ENCODE assay signal across 9 cellular contexts in the genomic region with DNA sequence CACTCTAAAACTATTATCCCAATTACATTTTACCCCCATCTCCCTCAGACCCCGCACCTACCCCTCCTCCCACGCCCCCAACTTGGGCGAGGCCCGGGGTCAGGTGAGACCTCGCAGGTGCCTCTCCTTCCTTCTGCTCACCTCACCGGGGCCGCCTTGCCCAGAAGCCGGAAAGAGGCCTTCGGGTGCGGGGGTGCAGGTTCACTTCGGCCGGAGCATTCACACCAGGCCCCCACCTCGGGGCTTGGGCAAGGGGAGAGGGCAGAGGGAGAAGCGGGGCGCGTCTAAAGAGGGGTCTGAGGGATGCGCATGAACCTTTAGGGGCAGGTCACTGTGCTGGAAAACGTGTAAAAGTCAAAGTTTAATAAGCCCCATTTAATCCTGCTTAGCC. TPM values are rescaled to one million over a fixed set of nuclear protein-coding genes. Genes with fewer than 3 reads are reported as not detected.
DNase-seq lines count a peak whose midpoint lies in the region; ATAC-seq and TF ChIP-seq lines count a peak whose summit lies in the region.
"Had no signal": no experiment of that assay in that cellular context is flagged by ENCODE, and none has a peak within 500 bp of the region (broad histone marks: within the 10 kb centered on the region; RNA-seq: fewer than 3 reads in every experiment).

No MANE protein-coding gene starts in this region.

- H3K4me1 ChIP-seq in DND-41 (ENCODE audit: insufficient read depth, low read length) (peaks cover 20% of the 10 kb centered on the region; the same call in 1 of the 2 replicates), prostate gland (replicated peaks) (no peaks in the 10 kb centered on the region)

- H3K9ac ChIP-seq in DND-41 (ENCODE audit: low read depth, low read length) = peak overlapping the region; percentile 86

- H3K36me3 ChIP-seq in DND-41 (ENCODE audit: insufficient read depth, low read length) = peaks cover 10% of the 10 kb centered on the region
- no peaks in the 10 kb centered on the region for H3K36me3 ChIP-seq in prostate gland

- H3K9me3 Mint-ChIP-seq in HFFc6 (no peaks in the 10 kb centered on the region), glutamatergic neuron (ENCODE audit: unreplicated experiment) (peaks cover 3% of the 10 kb centered on the region)
- H3K9me3 Mint-ChIP-seq in activated CD8-positive, alpha-beta T cell treated with anti-CD3 and anti-CD28 coated beads for 36 hours = no peaks in the 10 kb centered on the region

- H3K27me3 ChIP-seq in DND-41 (ENCODE audit: insufficient read depth, low read length, poor library complexity) = no peaks in the 10 kb centered on the region
- no peaks in the 10 kb centered on the region for H3K27me3 ChIP-seq in prostate gland (replicated peaks; ENCODE audit: insufficient read depth)

- H3K27me3 Mint-ChIP-seq in HFFc6 (ENCODE audit: insufficient read depth) (peaks cover 8% of the 10 kb centered on the region), glutamatergic neuron (ENCODE audit: unreplicated experiment) (peaks cover 6% of the 10 kb centered on the region)
- no peaks in the 10 kb centered on the region for H3K27me3 Mint-ChIP-seq in activated CD8-positive, alpha-beta T cell treated with anti-CD3 and anti-CD28 coated beads for 36 hours

- TF ChIP-seq POLR2A in prostate gland (IDR thresholded peaks at IDR 0.05) = no peak

- peak overlapping the region; percentile 94 for H3K27ac Mint-ChIP-seq in HFFc6
- peak overlapping the region; percentile 99 for H3K27ac Mint-ChIP-seq in activated CD8-positive, alpha-beta T cell treated with anti-CD3 and anti-CD28 coated beads for 36 hours
- peak overlapping the region; percentile 99 for H3K27ac Mint-ChIP-seq in glutamatergic neuron (ENCODE audit: unreplicated experiment)

- intact Hi-C loops in activated CD8-positive, alpha-beta T cell treated with anti-CD3 and anti-CD28 coated beads for 36 hours (cut with micrococcal nuclease) = no loop called here
- intact Hi-C loops in prostate gland (cut with DNase I) = no loop called here

- peak overlapping the region; percentile 99 for H3K27ac ChIP-seq in DND-41 (ENCODE audit: low read length)
- peak overlapping the region; percentile 53 to 69 for H3K27ac ChIP-seq in prostate gland

- H3K9me3 ChIP-seq in DND-41 (ENCODE audit: insufficient read depth, low read length, severe bottlenecking) = no peaks in the 10 kb centered on the region
- no peaks in the 10 kb centered on the region for H3K9me3 ChIP-seq in prostate gland

- TF ChIP-seq CTCF in DND-41 (IDR thresholded peaks at IDR 0.05; ENCODE audit: borderline replicate concordance, extremely low read depth, low read length, poor library complexity, severe bottlenecking) = no peak
- TF ChIP-seq CTCF in HFFc6 (IDR thresholded peaks at IDR 0.05) = no peak
- no peak for TF ChIP-seq CTCF in activated CD8-positive, alpha-beta T cell treated with anti-CD3 and anti-CD28 coated beads for 36 hours (IDR thresholded peaks at IDR 0.05)
- no peak for TF ChIP-seq CTCF in glutamatergic neuron (IDR thresholded peaks at IDR 0.05; ENCODE audit: partially characterized antibody, unreplicated experiment)
- TF ChIP-seq CTCF in prostate gland (IDR thresholded peaks at IDR 0.05) = no peak

- POLR2A ChIA-PET in activated CD8-positive, alpha-beta T cell treated with anti-CD3 and anti-CD28 coated beads for 36 hours (lab: Charles Lee) = no interaction called here

- H3K4me3 Mint-ChIP-seq in HFFc6 (peak overlapping the region; percentile 95), glutamatergic neuron (ENCODE audit: unreplicated experiment) (peak overlapping the region; percentile 96)
- H3K4me3 Mint-ChIP-seq in activated CD8-positive, alpha-beta T cell treated with anti-CD3 and anti-CD28 coated beads for 36 hours = peak overlapping the region; percentile 97

- peaks cover 14% of the 10 kb centered on the region for H3K4me1 Mint-ChIP-seq in HFFc6 (ENCODE audit: low read depth)
- H3K4me1 Mint-ChIP-seq in activated CD8-positive, alpha-beta T cell treated with anti-CD3 and anti-CD28 coated beads for 36 hours (ENCODE audit: low read depth) = peaks cover 23% of the 10 kb centered on the region
- H3K4me1 Mint-ChIP-seq in glutamatergic neuron (ENCODE audit: low read depth, unreplicated experiment) = no peaks in the 10 kb centered on the region

- H3K79me2 ChIP-seq in DND-41 (ENCODE audit: insufficient read depth, low read length) = peaks cover 38% of the 10 kb centered on the region

- WGBS in prostate gland = 2% methylated on average over 17 of the region's 18 CpGs

- peak overlapping the region; percentile 97 for H2AFZ ChIP-seq in DND-41 (ENCODE audit: low read depth, low read length)

- H3K4me3 ChIP-seq in DND-41 (ENCODE audit: low read depth in 1 of 2, low read length in 2 of 2) = peak overlapping the region; percentile 75 to 95; a peak in 3 of 4 replicates
- peak overlapping the region; percentile 40 to 49 for H3K4me3 ChIP-seq in prostate gland

- no peaks in the 10 kb centered on the region for H4K20me1 ChIP-seq in DND-41 (ENCODE audit: insufficient read depth, low read length)

- CTCF ChIA-PET in activated CD8-positive, alpha-beta T cell treated with anti-CD3 and anti-CD28 coated beads for 36 hours (lab: Charles Lee) = no interaction called here

- no peak for DNase-seq in DND-41
- no peak for DNase-seq in HFFc6
- DNase-seq in activated CD8-positive, alpha-beta T cell treated with anti-CD3 and anti-CD28 coated beads for 36 hours = peak; percentile 35
- DNase-seq in glutamatergic neuron = peak; percentile 11
- no peak for DNase-seq in prostate gland (ENCODE audit: low spot score)
- no peak for DNase-seq in hippocampal formation (lab: John Stamatoyannopoulos, UW)

- H3K36me3 Mint-ChIP-seq in HFFc6 (ENCODE audit: low read depth) (peaks cover 12% of the 10 kb centered on the region), glutamatergic neuron (ENCODE audit: unreplicated experiment) (no peaks in the 10 kb centered on the region)
- H3K36me3 Mint-ChIP-seq in activated CD8-positive, alpha-beta T cell treated with anti-CD3 and anti-CD28 coated beads for 36 hours (ENCODE audit: low read depth) = peaks cover 25% of the 10 kb centered on the region

- peak; percentile 22 for ATAC-seq in DND-41 (ENCODE audit: insufficient read depth, low read depth)
- ATAC-seq in activated CD8-positive, alpha-beta T cell treated with anti-CD3 and anti-CD28 coated beads for 36 hours = peak; percentile 24
- no peak for ATAC-seq in HG03159 (IDR thresholded peaks at IDR 0.05; ENCODE audit: unreplicated experiment)
- ATAC-seq in HG02840 (IDR thresholded peaks at IDR 0.05; ENCODE audit: low FRiP score, unreplicated experiment) = no peak

- H3K4me2 ChIP-seq in DND-41 (ENCODE audit: insufficient read depth, low read length) = peak overlapping the region; percentile 70

RNA-seq across cellular contexts. Expression of a gene that starts 0.4 kb away (rescaled TPM):
- 1 to 10 TPM; 2.0 to 2.7 (median 2.5) TPM for total RNA-seq in HFFc6 (2021; fragmentation: NEBNext Ultra II Directional; extraction: Animal tissue kit (Norgen Biotek cat#: 25700))
- total RNA-seq in activated CD8-positive, alpha-beta T cell treated with anti-CD3 and anti-CD28 coated beads for 36 hours = 1 to 10 TPM; 7.9 to 8.3 TPM
- total RNA-seq in glutamatergic neuron (ENCODE audit: unreplicated experiment) (7.8 TPM), prostate gland (1 to 10 TPM; 5.6 to 6.5 TPM)

RNA-seq across cellular contexts. Expression of a gene that starts 3.4 kb away (rescaled TPM):
- total RNA-seq in HFFc6 (2021; fragmentation: NEBNext Ultra II Directional; extraction: Animal tissue kit (Norgen Biotek cat#: 25700)) = not detected
- total RNA-seq in activated CD8-positive, alpha-beta T cell treated with anti-CD3 and anti-CD28 coated beads for 36 hours = not detected
- not detected for total RNA-seq in glutamatergic neuron (ENCODE audit: unreplicated experiment)
- total RNA-seq in prostate gland = not detected
- total RNA-seq: NCI-H460 had no signal

Comparison
In these comparisons a context has a peak if more than half of its experiments do, and no peak if none do; other contexts are left out.
1. ATAC-seq: peak in DND-41 (single experiment) and activated CD8-positive, alpha-beta T cell treated with anti-CD3 and anti-CD28 coated beads for 36 hours (single experiment); none in HG03159 (single experiment) and HG02840 (single experiment).
2. DNase-seq: peak in activated CD8-positive, alpha-beta T cell treated with anti-CD3 and anti-CD28 coated beads for 36 hours (single experiment) and glutamatergic neuron (single experiment); none in DND-41 (single experiment), HFFc6 (single experiment), prostate gland (single experiment) and hippocampal formation (0 of 2).
3. Peak in every context shown above with its lines, with median percentiles within 50 percentile points of each other: H3K27ac Mint-ChIP-seq and H3K4me3 Mint-ChIP-seq.